17 cellular contexts compared by ENCODE assay signal in genomic region chr4:177728361-177729152, GRCh38.
A peak's percentile ranks its signal among the peaks of the same experiment; 100 is the strongest.
DNase-seq lines count a peak whose midpoint lies in the region; ATAC-seq, FAIRE-seq and TF ChIP-seq lines count a peak whose summit lies in the region.
"Had no signal": no experiment of that assay in that cellular context is flagged by ENCODE, and none has a peak within 500 bp of the region (broad histone marks: within the 10 kb centered on the region; RNA-seq: fewer than 3 reads in every experiment).

No MANE protein-coding gene starts in this region.

- WGBS in HepG2 (ENCODE audit: low lambda C conversion rate) = 33% methylated on average over 21 of the region's 27 CpGs
- WGBS in right lobe of liver (ENCODE audit: insufficient coverage, low coverage, low lambda C conversion rate, missing lambda C conversion rate) = 52% methylated on average over 18 of the region's 27 CpGs

- no peak for TF ChIP-seq RAD21 in HepG2 (CRISPR knock-in tag; IDR thresholded peaks at IDR 0.05)

- H3K27me3 ChIP-seq in HepG2 (ENCODE audit: control insufficient read depth in 1 of 2, insufficient read depth in 2 of 2, low read length in 2 of 2) (no peaks in the 10 kb centered on the region), right lobe of liver (no peaks in the 10 kb centered on the region)
- H3K27me3 ChIP-seq: suprapubic skin had no signal

- no peak overlapping the region for H3K9ac ChIP-seq in HepG2 (ENCODE audit: insufficient read depth, low read depth, low read length)

- no peak overlapping the region for H2AFZ ChIP-seq in HepG2 (ENCODE audit: low read length)

- no peak for FAIRE-seq in HepG2 (lab: Jason Lieb, UNC)
- FAIRE-seq in RCC 7860 (lab: Jason Lieb, UNC) = no peak
- FAIRE-seq: A549 had no signal

- POLR2A ChIA-PET in HepG2 (lab: Yijun Ruan, JAX) = no interaction called here

- no peak overlapping the region for H3K4me2 ChIP-seq in HepG2 (ENCODE audit: low read depth, low read length)
- H3K4me2 ChIP-seq: A549 had no signal

- ATAC-seq in HepG2 = peak; percentile 59
- no peak for ATAC-seq in right lobe of liver
- ATAC-seq in esophagus mucosa = peak; percentile 99
- ATAC-seq in GM21717 (IDR thresholded peaks at IDR 0.05; ENCODE audit: unreplicated experiment) = no peak

- BruUV-seq in HepG2 (replicated peaks; lab: Mats Ljungman, UMichigan) = no TSS peak

- no peak for TF ChIP-seq CTCF in HepG2 (CRISPR knock-in tag; IDR thresholded peaks at IDR 0.05)
- TF ChIP-seq CTCF in right lobe of liver (IDR thresholded peaks at IDR 0.05) = no peak

- in situ Hi-C loops in HepG2 (cut with HindIII; ENCODE audit: extremely low pct_ligation_motif_present, low pct_unique_long_range_greater_than_20kb) = no loop called here

- H3K4me3 ChIP-seq in HepG2 (replicated peaks in 1 of 3; ENCODE audit: insufficient read depth in 1 of 3, low read depth in 2 of 3, low read length in 3 of 3) (no peak overlapping the region), right lobe of liver (no peak overlapping the region)
- H3K4me3 ChIP-seq: A549, skin epidermis, suprapubic skin had no signal

- H3K9me3 ChIP-seq in HepG2 (ENCODE audit: low read length) (no peaks in the 10 kb centered on the region), right lobe of liver (no peaks in the 10 kb centered on the region)
- H3K9me3 ChIP-seq: A549, suprapubic skin had no signal

- H3K4me1 ChIP-seq in HepG2 (ENCODE audit: insufficient read depth, low read length) = no peaks in the 10 kb centered on the region
- H3K4me1 ChIP-seq in right lobe of liver = no peaks in the 10 kb centered on the region
- H3K4me1 ChIP-seq: A549, suprapubic skin had no signal

- intact Hi-C loops in HepG2 (cut with micrococcal nuclease; ENCODE audit: unreplicated experiment) (no loop called here), right lobe of liver (cut with DNase I) (no loop called here)

- H3K36me3 ChIP-seq in HepG2 (replicated peaks in 1 of 2; ENCODE audit: control insufficient read depth in 1 of 2, insufficient read depth in 2 of 2, low read length in 2 of 2) (no peaks in the 10 kb centered on the region), right lobe of liver (no peaks in the 10 kb centered on the region)
- H3K36me3 ChIP-seq: suprapubic skin had no signal

- H3K27ac ChIP-seq in HepG2 (ENCODE audit: extremely low read length, insufficient read depth, low read length) = no peak overlapping the region
- H3K27ac ChIP-seq in right lobe of liver = no peak overlapping the region
- H3K27ac ChIP-seq: A549, skin epidermis, suprapubic skin had no signal

- DNase-seq in HepG2 (ENCODE audit: low spot score) (peak; percentile 2), right lobe of liver (no peak), RCC 7860 (ENCODE audit: low spot score) (peak; percentile 10), anterior cingulate cortex (lab: John Stamatoyannopoulos, UW) (no peak), epidermal melanocyte (ENCODE audit: insufficient read length, low spot score) (no peak)
- no peak for DNase-seq in stimulated activated CD4-positive, alpha-beta T cell treated with anti-CD3 and anti-CD28 coated beads, Interleukin-2, amount 100 ng/mL, for 24 hours
- DNase-seq: activated CD4-positive, CD25-positive, alpha-beta regulatory T cell treated with anti-CD3 and anti-CD28 coated beads, Interleukin-2, amount 50 U/mL, for 72 hours; activated T-cell treated with anti-CD3 and anti-CD28 coated beads for 4 hours; IMR-90; NCI-H187; NK-92 treated with Interleukin-12 subunit alpha and Interleukin-12 subunit beta, amount 100 ng/mL, for 24 hours; nucleus accumbens had no signal

- no peak for TF ChIP-seq EP300 in HepG2 (IDR thresholded peaks at IDR 0.05; ENCODE audit: low read depth in 2 of 2, low read length in 2 of 2)
- TF ChIP-seq EP300 in HepG2 (CRISPR knock-in tag; IDR thresholded peaks at IDR 0.05; ENCODE audit: borderline replicate concordance) = no peak

- CTCF ChIA-PET in HepG2 (lab: Yijun Ruan, JAX; ENCODE audit: low intra/inter-chr PET ratio, low total read pairs) = no interaction called here

- no peak for TF ChIP-seq POLR2A in HepG2 (IDR thresholded peaks at IDR 0.05; ENCODE audit: insufficient read depth in 1 of 2, low read depth in 2 of 2, low read length in 2 of 2)
- TF ChIP-seq POLR2A in right lobe of liver (IDR thresholded peaks at IDR 0.05) = no peak

- H4K20me1 ChIP-seq in HepG2 (ENCODE audit: insufficient read depth, low read length) = no peaks in the 10 kb centered on the region

- no peaks in the 10 kb centered on the region for H3K79me2 ChIP-seq in HepG2 (ENCODE audit: insufficient read depth, low read length)

TF ChIP-seq in HepG2, 621 proteins besides CTCF, POLR2A, EP300 and RAD21 (continues in another document):
- TF ChIP-seq ATF7 (IDR thresholded peaks at IDR 0.05) (peak; percentile 57), ATF7 (CRISPR knock-in tag; IDR thresholded peaks at IDR 0.05) (no peak), CBX5 (CRISPR knock-in tag; IDR thresholded peaks at IDR 0.05; ENCODE audit: borderline replicate concordance) (no peak), FOSL2 (CRISPR knock-in tag; IDR thresholded peaks at IDR 0.05) (peak; percentile 24; the same call in 1 of the 2 replicates), ZNF749 (CRISPR knock-in tag; IDR thresholded peaks at IDR 0.05; ENCODE audit: borderline replicate concordance) (no peak), GABPA (IDR thresholded peaks at IDR 0.05; ENCODE audit: low read depth, low read length) (peak; percentile 36), GABPA (CRISPR knock-in tag; IDR thresholded peaks at IDR 0.05; ENCODE audit: low read depth) (peak; percentile 86), NFE2L2 (IDR thresholded peaks at IDR 0.05; ENCODE audit: low read length) (peak; percentile 31; the same call in 1 of the 2 replicates), ZNF234 (CRISPR knock-in tag; conservative IDR thresholded peaks at IDR 0.05) (no peak), GABPB1 (CRISPR knock-in tag; IDR thresholded peaks at IDR 0.05) (peak; percentile 84), HNF1B (CRISPR knock-in tag; IDR thresholded peaks at IDR 0.05) (no peak), THAP8 (CRISPR knock-in tag; IDR thresholded peaks at IDR 0.05; ENCODE audit: borderline replicate concordance) (no peak), NR2C2 (CRISPR knock-in tag; IDR thresholded peaks at IDR 0.05; ENCODE audit: borderline replicate concordance) (peak; percentile 94), ZSCAN31 (CRISPR knock-in tag; IDR thresholded peaks at IDR 0.05; ENCODE audit: low read depth) (peak; percentile 85; the same call in 1 of the 2 replicates), ZNF569 (CRISPR knock-in tag; IDR thresholded peaks at IDR 0.05; ENCODE audit: borderline replicate concordance) (no peak), GTF2F1 (IDR thresholded peaks at IDR 0.05; ENCODE audit: low read length) (no peak), NFYB (CRISPR knock-in tag; IDR thresholded peaks at IDR 0.05) (no peak), YY1 (IDR thresholded peaks at IDR 0.05; ENCODE audit: insufficient read depth, insufficient replicate concordance, low read depth, low read length) (peak; percentile 15)

Comparison
In these comparisons a context has a peak if more than half of its experiments do, and no peak if none do; other contexts are left out.
1. ATAC-seq: peak in HepG2 (single experiment) and esophagus mucosa (single experiment); none in right lobe of liver (0 of 4) and GM21717 (single experiment).
2. DNase-seq: peak in HepG2 (single experiment) and RCC 7860 (single experiment); none in right lobe of liver (0 of 3), anterior cingulate cortex (0 of 58), stimulated activated CD4-positive, alpha-beta T cell treated with anti-CD3 and anti-CD28 coated beads, Interleukin-2, amount 100 ng/mL, for 24 hours (0 of 2) and epidermal melanocyte (single experiment).